In genomic region chr7:100433276-100433591, GRCh38 we compare ENCODE assay signal across 1 cellular context.
TF ChIP-seq lines count a peak whose summit lies in the region.

No MANE protein-coding gene starts in this region.

TF ChIP-seq in K562, 482 proteins besides CTCF, POLR2A, EP300 and RAD21:
- TF ChIP-seq ZNF3 (CRISPR knock-in tag; IDR thresholded peaks at IDR 0.05) (no peak), TRIM24 (IDR thresholded peaks at IDR 0.05) (no peak), CGGBP1 (CRISPR knock-in tag; IDR thresholded peaks at IDR 0.05) (no peak), SFPQ (IDR thresholded peaks at IDR 0.05; ENCODE audit: low read depth, low read length) (no peak), GTF2A2 (tag; IDR thresholded peaks at IDR 0.05) (no peak), RFX7 (CRISPR knock-in tag; IDR thresholded peaks at IDR 0.05) (no peak), NCOR1 (IDR thresholded peaks at IDR 0.05) (no peak), CBX3 (IDR thresholded peaks at IDR 0.05; ENCODE audit: borderline replicate concordance in 1 of 2, low read length in 2 of 2) (no peak), RBFOX2 (IDR thresholded peaks at IDR 0.05; ENCODE audit: low read depth, low read length) (peak; percentile 35; the same call in 1 of the 2 replicates)
- TF ChIP-seq, protein P1, sequence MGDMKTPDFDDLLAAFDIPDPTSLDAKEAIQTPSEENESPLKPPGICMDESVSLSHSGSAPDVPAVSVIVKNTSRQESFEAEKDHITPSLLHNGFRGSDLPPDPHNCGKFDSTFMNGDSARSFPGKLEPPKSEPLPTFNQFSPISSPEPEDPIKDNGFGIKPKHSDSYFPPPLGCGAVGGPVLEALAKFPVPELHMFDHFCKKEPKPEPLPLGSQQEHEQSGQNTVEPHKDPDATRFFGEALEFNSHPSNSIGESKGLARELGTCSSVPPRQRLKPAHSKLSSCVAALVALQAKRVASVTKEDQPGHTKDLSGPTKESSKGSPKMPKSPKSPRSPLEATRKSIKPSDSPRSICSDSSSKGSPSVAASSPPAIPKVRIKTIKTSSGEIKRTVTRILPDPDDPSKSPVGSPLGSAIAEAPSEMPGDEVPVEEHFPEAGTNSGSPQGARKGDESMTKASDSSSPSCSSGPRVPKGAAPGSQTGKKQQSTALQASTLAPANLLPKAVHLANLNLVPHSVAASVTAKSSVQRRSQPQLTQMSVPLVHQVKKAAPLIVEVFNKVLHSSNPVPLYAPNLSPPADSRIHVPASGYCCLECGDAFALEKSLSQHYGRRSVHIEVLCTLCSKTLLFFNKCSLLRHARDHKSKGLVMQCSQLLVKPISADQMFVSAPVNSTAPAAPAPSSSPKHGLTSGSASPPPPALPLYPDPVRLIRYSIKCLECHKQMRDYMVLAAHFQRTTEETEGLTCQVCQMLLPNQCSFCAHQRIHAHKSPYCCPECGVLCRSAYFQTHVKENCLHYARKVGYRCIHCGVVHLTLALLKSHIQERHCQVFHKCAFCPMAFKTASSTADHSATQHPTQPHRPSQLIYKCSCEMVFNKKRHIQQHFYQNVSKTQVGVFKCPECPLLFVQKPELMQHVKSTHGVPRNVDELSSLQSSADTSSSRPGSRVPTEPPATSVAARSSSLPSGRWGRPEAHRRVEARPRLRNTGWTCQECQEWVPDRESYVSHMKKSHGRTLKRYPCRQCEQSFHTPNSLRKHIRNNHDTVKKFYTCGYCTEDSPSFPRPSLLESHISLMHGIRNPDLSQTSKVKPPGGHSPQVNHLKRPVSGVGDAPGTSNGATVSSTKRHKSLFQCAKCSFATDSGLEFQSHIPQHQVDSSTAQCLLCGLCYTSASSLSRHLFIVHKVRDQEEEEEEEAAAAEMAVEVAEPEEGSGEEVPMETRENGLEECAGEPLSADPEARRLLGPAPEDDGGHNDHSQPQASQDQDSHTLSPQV (IDR thresholded peaks at IDR 0.05): 0 out of 2 replicates have a peak, but pooled peaks have one; percentile 5
